ENCODE assay signal across 13 cellular contexts in the genomic region with DNA sequence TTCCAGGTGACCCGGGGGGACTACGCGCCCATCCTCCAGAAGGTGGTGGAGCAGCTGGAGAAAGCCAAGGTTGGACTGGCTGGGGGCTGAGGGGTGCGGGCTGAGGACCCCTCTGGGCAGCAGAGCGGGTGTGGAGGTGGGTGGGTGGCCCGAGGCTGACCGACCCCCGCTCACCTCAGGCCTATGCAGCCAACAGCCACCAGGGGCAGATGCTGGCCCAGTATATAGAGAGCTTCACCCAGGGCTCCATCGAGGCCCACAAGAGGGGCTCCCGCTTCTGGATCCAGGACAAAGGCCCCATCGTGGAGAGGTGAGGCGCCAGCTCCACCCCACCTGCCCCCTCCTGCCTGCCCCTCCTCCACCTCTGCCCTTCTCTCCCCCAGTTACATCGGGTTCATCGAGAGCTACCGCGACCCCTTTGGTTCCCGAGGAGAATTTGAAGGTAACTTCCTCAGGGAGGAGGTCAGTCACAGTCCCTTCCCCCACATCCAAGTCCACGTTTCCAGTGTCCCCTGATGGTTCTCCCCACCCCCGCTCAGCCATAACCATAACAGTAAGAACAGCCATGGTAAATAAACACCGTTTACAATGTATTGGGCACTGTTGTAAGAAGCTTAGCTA. TPM values are rescaled to one million over a fixed set of nuclear protein-coding genes. Genes with fewer than 3 reads are reported as not detected.
DNase-seq lines count a peak whose midpoint lies in the region; ATAC-seq, FAIRE-seq and TF ChIP-seq lines count a peak whose summit lies in the region.
"Had no signal": no experiment of that assay in that cellular context is flagged by ENCODE, and none has a peak within 500 bp of the region (broad histone marks: within the 10 kb centered on the region; RNA-seq: fewer than 3 reads in every experiment).

No MANE protein-coding gene starts in this region.

- no peak overlapping the region for H4K91ac ChIP-seq in H1 (replicated peaks; ENCODE audit: insufficient read length, low read length)

- intact Hi-C loops in mammary epithelial cell (cut with micrococcal nuclease) = no loop called here

- no peak overlapping the region for H3K4me3 ChIP-seq in Loucy (ENCODE audit: low read length, poor library complexity, severe bottlenecking)
- H3K4me3 ChIP-seq in H1 (ENCODE audit: extremely low read depth in 1 of 4, insufficient read depth in 2 of 4, low read depth in 3 of 4, low read length in 4 of 4) = peak overlapping the region in 1 of 4 experiments; percentile 10; a peak in 1 of 8 replicates
- no peak overlapping the region for H3K4me3 ChIP-seq in mammary epithelial cell (replicated peaks in 1 of 3; ENCODE audit: insufficient read depth in 1 of 3, low read depth in 2 of 3, low read length in 3 of 3)
- H3K4me3 ChIP-seq: upper lobe of left lung had no signal

- H3K14ac ChIP-seq in H1 (ENCODE audit: insufficient read length) = no peak overlapping the region

- H4K5ac ChIP-seq in H1 (ENCODE audit: insufficient read length, low read depth, low read length) = no peak overlapping the region

- 82% methylated on average over 7 of the region's 20 CpGs; no CpG with 5 or more reads in 1 of the 2 experiments for WGBS in H1 (ENCODE audit: extremely low coverage in 1 of 2, insufficient coverage in 1 of 2, insufficient read length in 1 of 2, insufficient replicate concordance in 2 of 2, low coverage in 1 of 2, low lambda C conversion rate in 2 of 2, missing lambda C conversion rate in 1 of 2), 2 experiments
- 90% methylated on average over 7 of the region's 20 CpGs for WGBS in mammary epithelial cell (ENCODE audit: low coverage, missing lambda C conversion rate)

- no peaks in the 10 kb centered on the region for H3K27me3 Mint-ChIP-seq in progenitor cell of endocrine pancreas
- H3K27me3 Mint-ChIP-seq: activated naive CD8-positive, alpha-beta T cell treated with anti-CD3 and anti-CD28 coated beads, Interleukin-2, amount 10 ng/mL, durations not matched to agents 7 days and 5 days had no signal

- no TSS peak for BruUV-seq in mammary epithelial cell (replicated peaks; lab: Mats Ljungman, UMichigan)

- no peaks in the 10 kb centered on the region for H3F3A ChIP-seq in Loucy (ENCODE audit: low read depth)

- TF ChIP-seq CTCF in Loucy (conservative IDR thresholded peaks at IDR 0.05; ENCODE audit: low read length) (peak; percentile 46), H1 (IDR thresholded peaks at IDR 0.05; ENCODE audit: control extremely low read depth in 1 of 3, insufficient read depth in 1 of 3, low read depth in 1 of 3, low read length in 3 of 3) (peak; percentile 64 to 82 (median 72)), progenitor cell of endocrine pancreas (IDR thresholded peaks at IDR 0.05; ENCODE audit: unreplicated experiment) (peak; percentile 49), mammary epithelial cell (conservative IDR thresholded peaks at IDR 0.05 in 1 of 2, IDR thresholded peaks at IDR 0.05 in 1 of 2; ENCODE audit: extremely low read depth in 1 of 2, insufficient read depth in 1 of 2, low read depth in 1 of 2, low read length in 2 of 2) (peak in 1 of 2 donors; percentile 10)

- dilution Hi-C loops in mammary epithelial cell (cut with HindIII; ENCODE audit: low sequenced_read_pairs) = loop anchor here (5.0 kb wide), 2 partner anchors 36 to 64 kb away; no protein-coding TSS in a partner anchor

- no peak overlapping the region for H4K8ac ChIP-seq in H1 (ENCODE audit: extremely low read depth, insufficient read depth, low read length)

- H3K27me3 ChIP-seq in Loucy (ENCODE audit: insufficient read depth, low read length, poor library complexity, severe bottlenecking) = no peaks in the 10 kb centered on the region
- H3K27me3 ChIP-seq in H1 (replicated peaks in 1 of 4; ENCODE audit: control insufficient read depth in 3 of 4, extremely low read depth in 1 of 4, insufficient read depth in 3 of 4, low read length in 3 of 4) = no peaks in the 10 kb centered on the region
- H3K27me3 ChIP-seq in mammary epithelial cell (ENCODE audit: insufficient read depth, low read length) = no peaks in the 10 kb centered on the region
- H3K27me3 ChIP-seq: upper lobe of left lung had no signal

- no peaks in the 10 kb centered on the region for H4K20me1 ChIP-seq in Loucy (ENCODE audit: insufficient read depth, low read length, poor library complexity, severe bottlenecking)
- peaks cover 0 to 2% of the 10 kb centered on the region in 2 experiments for H4K20me1 ChIP-seq in H1 (replicated peaks in 1 of 2; ENCODE audit: control insufficient read depth in 1 of 2, insufficient read depth in 2 of 2, low read length in 2 of 2)
- H4K20me1 ChIP-seq in mammary epithelial cell (ENCODE audit: insufficient read depth, low read length) = no peaks in the 10 kb centered on the region

- H3K79me1 ChIP-seq in H1 (ENCODE audit: low read depth, low read length) = no peaks in the 10 kb centered on the region

- H3K27ac Mint-ChIP-seq in progenitor cell of endocrine pancreas = no peak overlapping the region
- H3K27ac Mint-ChIP-seq: activated naive CD8-positive, alpha-beta T cell treated with anti-CD3 and anti-CD28 coated beads, Interleukin-2, amount 10 ng/mL, durations not matched to agents 7 days and 5 days had no signal

- H2BK15ac ChIP-seq in H1 (ENCODE audit: low read length) = no peak overlapping the region

- no peak overlapping the region for H3K4me3 Mint-ChIP-seq in progenitor cell of endocrine pancreas (ENCODE audit: low read depth)
- H3K4me3 Mint-ChIP-seq: activated naive CD8-positive, alpha-beta T cell treated with anti-CD3 and anti-CD28 coated beads, Interleukin-2, amount 10 ng/mL, durations not matched to agents 7 days and 5 days had no signal

- H3K4ac ChIP-seq in H1 (replicated peaks; ENCODE audit: insufficient read length, low read depth, low read length) = peak overlapping the region; percentile 53

- H3K27ac ChIP-seq in H1 (ENCODE audit: low read depth, low read length) (no peak overlapping the region), mammary epithelial cell (ENCODE audit: insufficient read depth, low read depth, low read length) (no peak overlapping the region)
- H3K27ac ChIP-seq: epithelial cell of prostate, upper lobe of left lung had no signal

- TF ChIP-seq EP300 in H1 (IDR thresholded peaks at IDR 0.05; ENCODE audit: borderline replicate concordance in 1 of 2, low read depth in 2 of 2, low read length in 2 of 2) = no peak

- in situ Hi-C loops in mammary epithelial cell (cut with MboI; ENCODE audit: low sequenced_read_pairs in 2 of 2) = no loop called here

- H3K56ac ChIP-seq in H1 (replicated peaks; ENCODE audit: insufficient read length, low read depth, low read length) = no peak overlapping the region

- no peaks in the 10 kb centered on the region for H3K4me1 ChIP-seq in Loucy (ENCODE audit: insufficient read depth, low read length, poor library complexity, severe bottlenecking)
- H3K4me1 ChIP-seq in H1 (replicated peaks in 1 of 4; ENCODE audit: control insufficient read depth in 3 of 4, insufficient read depth in 4 of 4, low read length in 3 of 4) = peaks cover 0 to 12% (median 5%) of the 10 kb centered on the region in 4 experiments; a peak in 4 of 7 replicates
- H3K4me1 ChIP-seq in mammary epithelial cell (ENCODE audit: insufficient read depth, low read length) = no peaks in the 10 kb centered on the region
- H3K4me1 ChIP-seq: upper lobe of left lung had no signal

- no peak overlapping the region for H2BK12ac ChIP-seq in H1 (ENCODE audit: low read depth, low read length)

- POLR2A ChIA-PET in H1 (lab: Charles Lee; ENCODE audit: partially characterized antibody) = interaction anchor here (0.6 to 4.6 kb wide), 12 partner anchors 12 to 187 kb away, joined by 3 to 37 read pairs (median 4); partner anchors contain the start of genes BBS1, DPP3 and RBM4B

- peak in 1 of 2 experiments; percentile 29; a peak in 1 of 3 replicates for TF ChIP-seq POLR2A in H1 (IDR thresholded peaks at IDR 0.05; ENCODE audit: control extremely low read depth in 1 of 2, low read depth in 2 of 2, low read length in 2 of 2)

- ATAC-seq in GM18519 (IDR thresholded peaks at IDR 0.05; ENCODE audit: low FRiP score, unreplicated experiment) = no peak
- no peak for ATAC-seq in HG02938 (IDR thresholded peaks at IDR 0.05; ENCODE audit: unreplicated experiment)
- no peak for ATAC-seq in GM21390 (IDR thresholded peaks at IDR 0.05; ENCODE audit: unreplicated experiment)

- H3K9me2 ChIP-seq in Loucy (replicated peaks; ENCODE audit: low read depth, low read length) = no peaks in the 10 kb centered on the region

- CTCF ChIA-PET in H1 (lab: Charles Lee; ENCODE audit: partially characterized antibody) (interaction anchor here (0.6 to 4.5 kb wide), 59 partner anchors 8 to 537 kb away, joined by 3 to 23 read pairs (median 4); partner anchors contain the start of genes ACTN3, CCDC87, CCS and CTSF), mammary epithelial cell (lab: Charles Lee; ENCODE audit: low non-redundant PET) (interaction anchor here (0.6 kb wide), 1 partner anchor 25 kb away, joined by 8 read pairs; the partner anchor contains the start of gene PELI3)

- no peak overlapping the region; the same call in 1 of the 2 replicates for H2AK5ac ChIP-seq in H1 (ENCODE audit: low read depth, low read length)

- no peaks in the 10 kb centered on the region for H3K9me3 Mint-ChIP-seq in progenitor cell of endocrine pancreas (ENCODE audit: low read depth)
- H3K9me3 Mint-ChIP-seq: activated naive CD8-positive, alpha-beta T cell treated with anti-CD3 and anti-CD28 coated beads, Interleukin-2, amount 10 ng/mL, durations not matched to agents 7 days and 5 days had no signal

- H2BK5ac ChIP-seq in H1 (ENCODE audit: low read depth, low read length) = peak overlapping the region; percentile 90; the same call in 1 of the 2 replicates

- no peak overlapping the region for H3K4me2 ChIP-seq in Loucy (ENCODE audit: low read depth, low read length, poor library complexity, severe bottlenecking)
- no peak overlapping the region; a peak in 1 of 4 replicates for H3K4me2 ChIP-seq in H1 (ENCODE audit: insufficient read depth in 1 of 2, low read depth in 2 of 2, low read length in 2 of 2)
- no peak overlapping the region for H3K4me2 ChIP-seq in mammary epithelial cell (ENCODE audit: insufficient read depth, low read depth, low read length)

- no peaks in the 10 kb centered on the region for H3K9me3 ChIP-seq in Loucy (ENCODE audit: insufficient read depth, low read depth, low read length)
- H3K9me3 ChIP-seq in H1 (ENCODE audit: insufficient read depth in 2 of 2, low read depth in 1 of 2, low read length in 1 of 2) = no peaks in the 10 kb centered on the region
- no peaks in the 10 kb centered on the region for H3K9me3 ChIP-seq in mammary epithelial cell (replicated peaks; ENCODE audit: insufficient read depth, low read length)
- H3K9me3 ChIP-seq: upper lobe of left lung had no signal

- H2BK120ac ChIP-seq in H1 (replicated peaks; ENCODE audit: low read depth, low read length) = no peak overlapping the region

- peaks cover 23% of the 10 kb centered on the region; the same call in 1 of the 2 replicates for H3K36me3 ChIP-seq in Loucy (ENCODE audit: insufficient read depth, low read length)
- H3K36me3 ChIP-seq in H1 (ENCODE audit: control insufficient read depth in 2 of 4, insufficient read depth in 4 of 4, low read length in 3 of 4) = peaks cover 0 to 21% (median 12%) of the 10 kb centered on the region in 4 experiments; a peak in 6 of 8 replicates
- H3K36me3 ChIP-seq in mammary epithelial cell (ENCODE audit: insufficient read depth, low read length) = peaks cover 12% of the 10 kb centered on the region

- DNase-seq in ELF-1 (ENCODE audit: low read depth, low spot score) (peak; percentile 37), H1 (ENCODE audit: low read depth in 1 of 2, low spot score in 2 of 2) (peak in 1 of 2 experiments; percentile 81), progenitor cell of endocrine pancreas (ENCODE audit: low spot score, unreplicated experiment) (no peak), mammary epithelial cell (no peak)
- DNase-seq: activated naive CD8-positive, alpha-beta T cell treated with anti-CD3 and anti-CD28 coated beads, Interleukin-2, amount 10 ng/mL, durations not matched to agents 7 days and 5 days; DMS79 treated with DMSO at 0.1 percent for 48 hours; NCI-H2171 treated with DMSO at 0.1 percent for 48 hours had no signal

- no peak overlapping the region for H3K23ac ChIP-seq in H1 (ENCODE audit: insufficient read length)

- TF ChIP-seq RAD21 in H1 (IDR thresholded peaks at IDR 0.05 in 1 of 2, conservative IDR thresholded peaks at IDR 0.05 in 1 of 2; ENCODE audit: low read depth in 2 of 2, low read length in 2 of 2) = peak; percentile 36 to 54; a peak in 3 of 4 replicates

- no peaks in the 10 kb centered on the region for H3K79me2 ChIP-seq in Loucy (ENCODE audit: insufficient read depth, low read length)
- no peaks in the 10 kb centered on the region for H3K79me2 ChIP-seq in H1 (ENCODE audit: control insufficient read depth in 1 of 2, insufficient read depth in 2 of 2, low read length in 2 of 2)
- no peaks in the 10 kb centered on the region for H3K79me2 ChIP-seq in mammary epithelial cell (ENCODE audit: insufficient read depth, low read length)

- H3K18ac ChIP-seq in H1 (ENCODE audit: extremely low read depth, low read length) = no peak overlapping the region; the same call in 1 of the 2 replicates

- H3K9ac ChIP-seq in Loucy (ENCODE audit: low read depth, low read length, poor library complexity, severe bottlenecking) = no peak overlapping the region
- H3K9ac ChIP-seq in H1 (replicated peaks in 1 of 4; ENCODE audit: extremely low read depth in 1 of 4, low read depth in 3 of 4, low read length in 3 of 4) = no peak overlapping the region
- H3K9ac ChIP-seq in mammary epithelial cell (ENCODE audit: insufficient read depth, low read length) = no peak overlapping the region

- H3K23me2 ChIP-seq in H1 (ENCODE audit: low read depth, low read length) = no peaks in the 10 kb centered on the region

- H2BK20ac ChIP-seq in H1 (ENCODE audit: low read length) = no peak overlapping the region

- no peaks in the 10 kb centered on the region for H3K4me1 Mint-ChIP-seq in progenitor cell of endocrine pancreas (ENCODE audit: low read depth)
- H3K4me1 Mint-ChIP-seq: activated naive CD8-positive, alpha-beta T cell treated with anti-CD3 and anti-CD28 coated beads, Interleukin-2, amount 10 ng/mL, durations not matched to agents 7 days and 5 days had no signal

- peaks cover 9% of the 10 kb centered on the region for H3K36me3 Mint-ChIP-seq in progenitor cell of endocrine pancreas (ENCODE audit: insufficient read depth)

- H2AFZ ChIP-seq in Loucy (ENCODE audit: low read length) (no peak overlapping the region), H1 (ENCODE audit: low read length) (no peak overlapping the region), mammary epithelial cell (ENCODE audit: low read depth, low read length) (no peak overlapping the region)

- FAIRE-seq in H1 (lab: Jason Lieb, UNC) = no peak

RNA-seq across cellular contexts. Expression of gene DPP3, which starts 11.2 kb away (rescaled TPM):
- 82.7 and 86.4 TPM in 2 replicates for total RNA-seq in H1 (2021; fragmentation: NEBNext Ultra II Directional; extraction: Animal tissue kit (Norgen Biotek cat#: 25700))
- 75.1 and 90.6 TPM in 2 replicates for polyA plus RNA-seq in H1 (2011; rRNA removed)
- polyA plus RNA-seq in H1 (2011; cell fraction: cytosol; rRNA removed) = 78.8 TPM
- polyA plus RNA-seq in H1 (2011; cell fraction: nucleus; rRNA removed) = 231 TPM
- polyA plus RNA-seq in H1 (2012, experiment 1 of 2) = 67.1 to 86.6 TPM (median 82.3 TPM) in 4 replicates
- polyA plus RNA-seq in H1 (2012, experiment 2 of 2) = 84.4 TPM
- polyA plus RNA-seq in H1 (2013, experiment 1 of 2) = 35.6 TPM
- polyA plus RNA-seq in H1 (2013, experiment 2 of 2) = 33.7 TPM
- 126 TPM in 2 replicates for polyA minus RNA-seq in H1 (2011; rRNA and poly(A)+ RNA removed)
- 122 TPM for polyA minus RNA-seq in H1 (2011; cell fraction: cytosol; rRNA and poly(A)+ RNA removed)
- 94.0 TPM for polyA minus RNA-seq in H1 (2011; cell fraction: nucleus; rRNA and poly(A)+ RNA removed)
- 78.7 and 79.7 TPM in 2 replicates for total RNA-seq in progenitor cell of endocrine pancreas
- total RNA-seq in mammary epithelial cell = 10 to 100 TPM; 54.3 to 59.8 TPM
- 59.1 TPM for polyA plus RNA-seq in mammary epithelial cell
- polyA minus RNA-seq in mammary epithelial cell = 178 TPM

RNA-seq across cellular contexts. Expression of gene BBS1, which starts 19.0 kb away (rescaled TPM):
- total RNA-seq in H1 (2021; fragmentation: NEBNext Ultra II Directional; extraction: Animal tissue kit (Norgen Biotek cat#: 25700)) = 19.1 and 22.1 TPM in 2 replicates
- polyA plus RNA-seq in H1 (2011; rRNA removed) (19.5 and 33.7 TPM in 2 replicates), mammary epithelial cell (14.6 TPM)
- polyA plus RNA-seq in H1 (2011; cell fraction: cytosol; rRNA removed) = 26.9 TPM
- 59.4 TPM for polyA plus RNA-seq in H1 (2011; cell fraction: nucleus; rRNA removed)
- polyA plus RNA-seq in H1 (2012, experiment 1 of 2) = 18.6 to 24.3 TPM (median 22.4 TPM) in 4 replicates
- polyA plus RNA-seq in H1 (2012, experiment 2 of 2) = 14.7 TPM
- polyA plus RNA-seq in H1 (2013, experiment 1 of 2) = 11.0 TPM
- polyA plus RNA-seq in H1 (2013, experiment 2 of 2) = 10.8 TPM
- polyA minus RNA-seq in H1 (2011; rRNA and poly(A)+ RNA removed) = 23.6 and 31.8 TPM in 2 replicates
- polyA minus RNA-seq in H1 (2011; cell fraction: cytosol; rRNA and poly(A)+ RNA removed) = 32.1 TPM
- 30.9 TPM for polyA minus RNA-seq in H1 (2011; cell fraction: nucleus; rRNA and poly(A)+ RNA removed)
- total RNA-seq in progenitor cell of endocrine pancreas (75.4 and 80.3 TPM in 2 replicates), mammary epithelial cell (10 to 100 TPM; 20.3 to 44.2 TPM)
- 79.2 TPM for polyA minus RNA-seq in mammary epithelial cell

RNA-seq across cellular contexts. Expression of gene PELI3, which starts 24.7 kb away (rescaled TPM):
- 7.6 TPM in 2 replicates for total RNA-seq in H1 (2021; fragmentation: NEBNext Ultra II Directional; extraction: Animal tissue kit (Norgen Biotek cat#: 25700))
- polyA plus RNA-seq in H1 (2011; rRNA removed) = 5.2 and 7.6 TPM in 2 replicates
- 5.3 TPM for polyA plus RNA-seq in H1 (2011; cell fraction: cytosol; rRNA removed)
- 9.8 TPM for polyA plus RNA-seq in H1 (2011; cell fraction: nucleus; rRNA removed)
- polyA plus RNA-seq in H1 (2012, experiment 1 of 2) = 3.7 to 8.0 TPM (median 5.7 TPM) in 4 replicates
- 5.6 TPM for polyA plus RNA-seq in H1 (2012, experiment 2 of 2)
- polyA plus RNA-seq in H1 (2013, experiment 1 of 2) = 3.1 TPM
- polyA plus RNA-seq in H1 (2013, experiment 2 of 2) = 3.5 TPM
- 7.4 and 11.2 TPM in 2 replicates for polyA minus RNA-seq in H1 (2011; rRNA and poly(A)+ RNA removed)
- 6.5 TPM for polyA minus RNA-seq in H1 (2011; cell fraction: cytosol; rRNA and poly(A)+ RNA removed)
- polyA minus RNA-seq in H1 (2011; cell fraction: nucleus; rRNA and poly(A)+ RNA removed) = 18.7 TPM
- total RNA-seq in progenitor cell of endocrine pancreas = 16.9 and 17.8 TPM in 2 replicates
- 1 to 10 TPM; 8.4 to 9.7 TPM for total RNA-seq in mammary epithelial cell
- polyA plus RNA-seq in mammary epithelial cell = 4.6 TPM
- 6.7 TPM for polyA minus RNA-seq in mammary epithelial cell

RNA-seq across cellular contexts. Expression of gene MRPL11, which starts 52.8 kb away (rescaled TPM):
- total RNA-seq in H1 (2021; fragmentation: NEBNext Ultra II Directional; extraction: Animal tissue kit (Norgen Biotek cat#: 25700)) = 141 and 152 TPM in 2 replicates
- 105 and 106 TPM in 2 replicates for polyA plus RNA-seq in H1 (2011; rRNA removed)
- polyA plus RNA-seq in H1 (2011; cell fraction: cytosol; rRNA removed) = 116 TPM
- 102 TPM for polyA plus RNA-seq in H1 (2011; cell fraction: nucleus; rRNA removed)
- polyA plus RNA-seq in H1 (2012, experiment 1 of 2) = 161 to 181 TPM (median 177 TPM) in 4 replicates
- 290 TPM for polyA plus RNA-seq in H1 (2012, experiment 2 of 2)
- 187 TPM for polyA plus RNA-seq in H1 (2013, experiment 1 of 2)
- 199 TPM for polyA plus RNA-seq in H1 (2013, experiment 2 of 2)
- polyA minus RNA-seq in H1 (2011; rRNA and poly(A)+ RNA removed) = 45.4 and 61.3 TPM in 2 replicates
- polyA minus RNA-seq in H1 (2011; cell fraction: cytosol; rRNA and poly(A)+ RNA removed) = 31.3 TPM
- 11.6 TPM for polyA minus RNA-seq in H1 (2011; cell fraction: nucleus; rRNA and poly(A)+ RNA removed)
- 54.3 and 59.1 TPM in 2 replicates for total RNA-seq in progenitor cell of endocrine pancreas
- 10 to 100 TPM; 19.8 to 47.6 TPM for total RNA-seq in mammary epithelial cell
- 44.2 TPM for polyA plus RNA-seq in mammary epithelial cell
- 31.1 TPM for polyA minus RNA-seq in mammary epithelial cell

RNA-seq across cellular contexts. Expression of gene ZDHHC24, which starts 54.4 kb away (rescaled TPM):
- 7.0 and 8.4 TPM in 2 replicates for total RNA-seq in H1 (2021; fragmentation: NEBNext Ultra II Directional; extraction: Animal tissue kit (Norgen Biotek cat#: 25700))
- polyA plus RNA-seq in H1 (2011; rRNA removed) (9.7 and 15.6 TPM in 2 replicates), mammary epithelial cell (6.2 TPM)
- polyA plus RNA-seq in H1 (2011; cell fraction: cytosol; rRNA removed) = 9.0 TPM
- 9.8 TPM for polyA plus RNA-seq in H1 (2011; cell fraction: nucleus; rRNA removed)
- polyA plus RNA-seq in H1 (2012, experiment 1 of 2) = 4.9 to 7.2 TPM (median 5.5 TPM) in 4 replicates
- polyA plus RNA-seq in H1 (2012, experiment 2 of 2) = 4.1 TPM
- 8.8 TPM for polyA plus RNA-seq in H1 (2013, experiment 1 of 2)
- polyA plus RNA-seq in H1 (2013, experiment 2 of 2) = 9.9 TPM
- polyA minus RNA-seq in H1 (2011; rRNA and poly(A)+ RNA removed) = 3.3 TPM in 2 replicates
- polyA minus RNA-seq in H1 (2011; cell fraction: cytosol; rRNA and poly(A)+ RNA removed) = 10.1 TPM
- 4.4 TPM for polyA minus RNA-seq in H1 (2011; cell fraction: nucleus; rRNA and poly(A)+ RNA removed)
- total RNA-seq in progenitor cell of endocrine pancreas (9.7 and 10.5 TPM in 2 replicates), mammary epithelial cell (10 to 100 TPM; 11.0 to 16.8 TPM)
- polyA minus RNA-seq in mammary epithelial cell = 1.6 TPM
